14 cellular contexts compared by ENCODE assay signal in genomic region chrX:78513996-78514745, GRCh38.
A peak's percentile ranks its signal among the peaks of the same experiment; 100 is the strongest.
DNase-seq lines count a peak whose midpoint lies in the region; ATAC-seq and TF ChIP-seq lines count a peak whose summit lies in the region.
"Had no signal": no experiment of that assay in that cellular context is flagged by ENCODE, and none has a peak within 500 bp of the region (broad histone marks: within the 10 kb centered on the region; RNA-seq: fewer than 3 reads in every experiment).

No MANE protein-coding gene starts in this region.

- DNase-seq in activated T-cell treated with anti-CD3 and anti-CD28 coated beads, Interleukin-2, amount 50 U/mL, for 24 hours, result no peak
- DNase-seq in activated T-cell treated with anti-CD3 and anti-CD28 coated beads for 4 hours (no peak), PC-3 (no peak), smooth muscle cell (lab: John Stamatoyannopoulos, UW; ENCODE audit: unreplicated experiment) (no peak), immature natural killer cell (no peak), ecto neural progenitor cell (ENCODE audit: low spot score) (no peak), hippocampal formation (lab: John Stamatoyannopoulos, UW) (no peak)
- DNase-seq: IMR-90; NCI-H187 treated with DMSO at 0.1 percent for 48 hours; NCI-H526 treated with DMSO at 0.1 percent for 48 hours; Right ventricle myocardium superior; stimulated activated CD8-positive, alpha-beta memory T cell treated with anti-CD3 and anti-CD28 coated beads, Interleukin-4, amount 100 ng/mL, for 48 hours had no signal

- no peaks in the 10 kb centered on the region for H3K36me3 Mint-ChIP-seq in activated T-cell treated with anti-CD3 and anti-CD28 coated beads, Interleukin-2, amount 50 U/mL, for 24 hours (ENCODE audit: low read depth)
- no peaks in the 10 kb centered on the region for H3K36me3 Mint-ChIP-seq in immature natural killer cell

- H2AFZ ChIP-seq in PC-3 (ENCODE audit: low read length) (no peak overlapping the region), smooth muscle cell (ENCODE audit: low read depth) (no peak overlapping the region)

- H3K4me3 ChIP-seq in PC-3 (ENCODE audit: low read length) (no peak overlapping the region), gastroesophageal sphincter (no peak overlapping the region), smooth muscle cell (no peak overlapping the region)
- H3K4me3 ChIP-seq: coronary artery had no signal

- WGBS in gastroesophageal sphincter (ENCODE audit: low coverage in 1 of 2), 2 donors, result 9 to 23% methylated on average over 3 to 4 of the region's 4 CpGs
- 32% methylated on average over 4 of the region's 4 CpGs for WGBS in smooth muscle cell (ENCODE audit: low lambda C conversion rate)

- TF ChIP-seq POLR2A in gastroesophageal sphincter (IDR thresholded peaks at IDR 0.05), result no peak

- no peak overlapping the region for H3K4me3 Mint-ChIP-seq in activated T-cell treated with anti-CD3 and anti-CD28 coated beads, Interleukin-2, amount 50 U/mL, for 24 hours
- no peak overlapping the region for H3K4me3 Mint-ChIP-seq in immature natural killer cell

- no peaks in the 10 kb centered on the region for H3F3A ChIP-seq in PC-3 (ENCODE audit: low read length, unreplicated experiment)
- H3F3A ChIP-seq in smooth muscle cell (ENCODE audit: low read depth), result no peaks in the 10 kb centered on the region

- intact Hi-C loops in PC-3 (cut with micrococcal nuclease), result loop anchor here (10.0 kb wide), 3 partner anchors 59 to 179 kb away; no protein-coding TSS in a partner anchor

- no peaks in the 10 kb centered on the region for H3K27me3 ChIP-seq in PC-3 (ENCODE audit: low read length)
- H3K27me3 ChIP-seq in gastroesophageal sphincter, result no peaks in the 10 kb centered on the region
- H3K27me3 ChIP-seq in smooth muscle cell (ENCODE audit: low read depth), result no peaks in the 10 kb centered on the region

- no peaks in the 10 kb centered on the region for H3K79me2 ChIP-seq in PC-3 (ENCODE audit: low read length)
- no peaks in the 10 kb centered on the region for H3K79me2 ChIP-seq in smooth muscle cell (ENCODE audit: low read depth)

- H3K27me3 Mint-ChIP-seq in activated T-cell treated with anti-CD3 and anti-CD28 coated beads, Interleukin-2, amount 50 U/mL, for 24 hours, result peaks cover 29% of the 10 kb centered on the region
- peaks cover 0 to 4% (median 4%) of the 10 kb centered on the region in 3 donors for H3K27me3 Mint-ChIP-seq in immature natural killer cell (ENCODE audit: low read depth in 3 of 3)

- H3K27ac ChIP-seq in PC-3 (ENCODE audit: low read length), result peak overlapping the region; percentile 23; the same call in 1 of the 2 replicates
- peak overlapping the region; percentile 61 to 74 (median 65) for H3K27ac ChIP-seq in gastroesophageal sphincter
- H3K27ac ChIP-seq in smooth muscle cell (ENCODE audit: low read depth), result peak overlapping the region; percentile 84

- H3K4me1 Mint-ChIP-seq in activated T-cell treated with anti-CD3 and anti-CD28 coated beads, Interleukin-2, amount 50 U/mL, for 24 hours (ENCODE audit: low read depth), result peaks cover 56% of the 10 kb centered on the region
- H3K4me1 Mint-ChIP-seq in immature natural killer cell, result no peaks in the 10 kb centered on the region

- CTCF ChIA-PET in PC-3 (lab: Charles Lee), result interaction anchor here (0.8 kb wide), 1 partner anchor 381 kb away, joined by 3 read pairs; no protein-coding TSS in a partner anchor

- H3K9me2 ChIP-seq in PC-3 (replicated peaks; ENCODE audit: low read length), result no peaks in the 10 kb centered on the region

- POLR2A ChIA-PET in PC-3 (lab: Charles Lee; ENCODE audit: unreplicated experiment), result no interaction called here

- TF ChIP-seq CTCF in PC-3 (conservative IDR thresholded peaks at IDR 0.05; ENCODE audit: low read depth, low read length), result no peak
- no peak for TF ChIP-seq CTCF in gastroesophageal sphincter (IDR thresholded peaks at IDR 0.05)
- TF ChIP-seq CTCF in smooth muscle cell (IDR thresholded peaks at IDR 0.05; ENCODE audit: borderline replicate concordance, insufficient read depth, poor library complexity, severe bottlenecking), result no peak

- no peaks in the 10 kb centered on the region for H3K36me3 ChIP-seq in PC-3 (ENCODE audit: low read depth, low read length)
- no peaks in the 10 kb centered on the region for H3K36me3 ChIP-seq in gastroesophageal sphincter
- H3K36me3 ChIP-seq in smooth muscle cell (ENCODE audit: low read depth), result no peaks in the 10 kb centered on the region

- no peak for TF ChIP-seq EP300 in gastroesophageal sphincter (IDR thresholded peaks at IDR 0.05)

- H3K27ac Mint-ChIP-seq in activated T-cell treated with anti-CD3 and anti-CD28 coated beads, Interleukin-2, amount 50 U/mL, for 24 hours, result peak overlapping the region; percentile 94
- no peak overlapping the region for H3K27ac Mint-ChIP-seq in immature natural killer cell

- H4K20me1 ChIP-seq in PC-3 (ENCODE audit: low read length) (no peaks in the 10 kb centered on the region), smooth muscle cell (ENCODE audit: low read depth) (no peaks in the 10 kb centered on the region)

- no peak overlapping the region for H3K9ac ChIP-seq in PC-3 (ENCODE audit: low read length)
- H3K9ac ChIP-seq in smooth muscle cell (ENCODE audit: low read depth), result peak overlapping the region; percentile 32

- no peaks in the 10 kb centered on the region for H3K9me3 ChIP-seq in PC-3 (ENCODE audit: low read length)
- no peaks in the 10 kb centered on the region for H3K9me3 ChIP-seq in gastroesophageal sphincter
- no peaks in the 10 kb centered on the region for H3K9me3 ChIP-seq in smooth muscle cell (replicated peaks; ENCODE audit: low read depth)

- H3K4me2 ChIP-seq in PC-3 (ENCODE audit: low read length) (no peak overlapping the region), smooth muscle cell (peak overlapping the region; percentile 65)

- ATAC-seq in PC-3 (no peak), gastroesophageal sphincter (peak; percentile 66)

- H3K9me3 Mint-ChIP-seq in activated T-cell treated with anti-CD3 and anti-CD28 coated beads, Interleukin-2, amount 50 U/mL, for 24 hours, result peaks cover 7% of the 10 kb centered on the region
- no peaks in the 10 kb centered on the region for H3K9me3 Mint-ChIP-seq in immature natural killer cell

- H3K4me1 ChIP-seq in PC-3 (ENCODE audit: insufficient read depth, low read length) (peaks cover 33% of the 10 kb centered on the region), gastroesophageal sphincter (peaks cover 0 to 18% (median 0%) of the 10 kb centered on the region in 3 donors), smooth muscle cell (ENCODE audit: low read depth) (peaks cover 3% of the 10 kb centered on the region)

- BruUV-seq in PC-3 (replicated peaks; lab: Mats Ljungman, UMichigan), result no TSS peak

Comparison
In these comparisons a context has a peak if more than half of its experiments do, and no peak if none do; other contexts are left out.
1. H3K27ac ChIP-seq: peak in every context shown above with its lines; median percentile 84 in smooth muscle cell; 65 in gastroesophageal sphincter; 23 in PC-3.